8 cellular contexts compared by ENCODE assay signal in the genomic region with DNA sequence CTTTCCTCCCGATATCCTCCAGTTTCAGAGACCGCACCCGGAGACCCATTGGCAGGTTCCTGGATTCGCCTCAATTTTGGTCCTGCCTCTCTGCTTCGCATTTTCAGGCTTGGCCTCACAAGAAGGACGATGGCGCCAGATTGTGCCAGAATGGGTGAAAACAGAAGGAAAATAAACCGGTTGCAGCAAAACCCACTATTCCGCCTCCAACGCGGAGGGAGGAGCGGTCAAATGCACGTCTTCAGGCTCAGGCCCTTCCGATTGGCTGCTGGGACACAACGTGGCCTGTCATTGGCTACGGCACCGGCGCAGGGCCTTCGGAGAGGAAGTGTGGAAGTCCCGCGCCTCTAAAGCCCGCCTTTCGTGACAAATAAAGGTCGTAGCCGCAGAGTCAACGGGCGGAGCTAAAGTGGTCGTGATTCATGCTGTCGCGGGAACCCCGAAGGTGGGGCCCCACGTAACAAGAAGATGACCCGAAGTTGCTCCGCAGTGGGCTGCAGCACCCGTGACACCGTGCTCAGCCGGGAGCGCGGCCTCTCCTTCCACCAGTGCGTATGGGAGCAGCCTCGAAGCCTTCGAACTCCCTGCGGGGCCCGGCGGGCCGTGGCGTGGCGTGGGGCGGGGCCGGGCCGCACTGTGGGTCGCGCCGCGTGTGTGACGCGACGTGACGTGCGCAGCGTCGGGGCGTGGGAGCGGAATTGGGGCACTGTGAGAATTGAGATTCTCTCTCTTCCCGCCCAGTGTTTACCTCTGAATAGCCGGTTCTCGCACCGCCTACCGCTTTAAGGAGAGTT.
A peak's percentile ranks its signal among the peaks of the same experiment; 100 is the strongest.
DNase-seq lines count a peak whose midpoint lies in the region; ATAC-seq and TF ChIP-seq lines count a peak whose summit lies in the region.

A gene with protein sequence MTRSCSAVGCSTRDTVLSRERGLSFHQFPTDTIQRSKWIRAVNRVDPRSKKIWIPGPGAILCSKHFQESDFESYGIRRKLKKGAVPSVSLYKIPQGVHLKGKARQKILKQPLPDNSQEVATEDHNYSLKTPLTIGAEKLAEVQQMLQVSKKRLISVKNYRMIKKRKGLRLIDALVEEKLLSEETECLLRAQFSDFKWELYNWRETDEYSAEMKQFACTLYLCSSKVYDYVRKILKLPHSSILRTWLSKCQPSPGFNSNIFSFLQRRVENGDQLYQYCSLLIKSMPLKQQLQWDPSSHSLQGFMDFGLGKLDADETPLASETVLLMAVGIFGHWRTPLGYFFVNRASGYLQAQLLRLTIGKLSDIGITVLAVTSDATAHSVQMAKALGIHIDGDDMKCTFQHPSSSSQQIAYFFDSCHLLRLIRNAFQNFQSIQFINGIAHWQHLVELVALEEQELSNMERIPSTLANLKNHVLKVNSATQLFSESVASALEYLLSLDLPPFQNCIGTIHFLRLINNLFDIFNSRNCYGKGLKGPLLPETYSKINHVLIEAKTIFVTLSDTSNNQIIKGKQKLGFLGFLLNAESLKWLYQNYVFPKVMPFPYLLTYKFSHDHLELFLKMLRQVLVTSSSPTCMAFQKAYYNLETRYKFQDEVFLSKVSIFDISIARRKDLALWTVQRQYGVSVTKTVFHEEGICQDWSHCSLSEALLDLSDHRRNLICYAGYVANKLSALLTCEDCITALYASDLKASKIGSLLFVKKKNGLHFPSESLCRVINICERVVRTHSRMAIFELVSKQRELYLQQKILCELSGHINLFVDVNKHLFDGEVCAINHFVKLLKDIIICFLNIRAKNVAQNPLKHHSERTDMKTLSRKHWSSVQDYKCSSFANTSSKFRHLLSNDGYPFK (plus strand): TSS at position 401 of the 794 bp plus-strand sequence. CDS start 68 bp downstream, at position 469.

- H3K27ac ChIP-seq in OCI-LY3 (ENCODE audit: low read length) (peak within 1 kb of the TSS; percentile 86), epithelial cell of prostate (peak within 1 kb of the TSS; percentile 95)

- TF ChIP-seq CTCF in OCI-LY3 (IDR thresholded peaks at IDR 0.05; ENCODE audit: low read depth, low read length): no peak

- H4K20me1 ChIP-seq in OCI-LY3 (ENCODE audit: insufficient read depth, low read length): peaks cover 21% of the 10 kb centered on the region

- ATAC-seq in GM21529 (IDR thresholded peaks at IDR 0.05; ENCODE audit: unreplicated experiment): peak; percentile 87

- no peaks in the 10 kb centered on the region for H3K27me3 ChIP-seq in OCI-LY3 (ENCODE audit: low read depth, low read length)

- H3K4me3 ChIP-seq in OCI-LY3 (ENCODE audit: low read length): peak within 1 kb of the TSS; percentile 85

- H3K9ac ChIP-seq in OCI-LY3 (ENCODE audit: low read length): peak within 1 kb of the TSS; percentile 85

- peak; percentile 98 for DNase-seq in DMS153 (lab: John Stamatoyannopoulos, UW)
- DNase-seq in HuH-7.5 (ENCODE audit: low spot score): peak; percentile 81
- DNase-seq in activated T-cell treated with anti-CD3 and anti-CD28 coated beads for 24 hours (ENCODE audit: low read depth): peak; percentile 96
- peak; percentile 98 for DNase-seq in epithelial cell of prostate (ENCODE audit: low read depth, low spot score)
- DNase-seq in middle frontal gyrus (ENCODE audit: extremely low spot score, low spot score): peak; percentile 100
- DNase-seq in stimulated activated CD8-positive, alpha-beta memory T cell treated with anti-CD3 and anti-CD28 coated beads, Interleukin-2, amount 100 ng/mL, for 1 hour (ENCODE audit: low read depth in 2 of 2): peak; percentile 95 to 96

- no peaks in the 10 kb centered on the region for H3K9me3 ChIP-seq in OCI-LY3 (ENCODE audit: insufficient read depth, low read length)

- H3K4me1 ChIP-seq in OCI-LY3 (ENCODE audit: low read length): peaks cover 28% of the 10 kb centered on the region

- H3K79me2 ChIP-seq in OCI-LY3 (ENCODE audit: low read length): peaks cover 55% of the 10 kb centered on the region

- peak within 1 kb of the TSS; percentile 90 for H3K4me2 ChIP-seq in OCI-LY3 (ENCODE audit: low read length)

- H3K36me3 ChIP-seq in OCI-LY3 (replicated peaks; ENCODE audit: low read depth, low read length): peaks cover 26% of the 10 kb centered on the region

- peak within 1 kb of the TSS; percentile 93 for H2AFZ ChIP-seq in OCI-LY3 (ENCODE audit: low read depth, low read length)

Comparison
In these comparisons a context has a peak if more than half of its experiments do, and no peak if none do; other contexts are left out.
1. Peak in every context shown above with its lines: DNase-seq, ATAC-seq, H3K4me3 ChIP-seq and H3K27ac ChIP-seq.